Comparison of ENCODE assay signal across 26 cellular contexts in the genomic region with DNA sequence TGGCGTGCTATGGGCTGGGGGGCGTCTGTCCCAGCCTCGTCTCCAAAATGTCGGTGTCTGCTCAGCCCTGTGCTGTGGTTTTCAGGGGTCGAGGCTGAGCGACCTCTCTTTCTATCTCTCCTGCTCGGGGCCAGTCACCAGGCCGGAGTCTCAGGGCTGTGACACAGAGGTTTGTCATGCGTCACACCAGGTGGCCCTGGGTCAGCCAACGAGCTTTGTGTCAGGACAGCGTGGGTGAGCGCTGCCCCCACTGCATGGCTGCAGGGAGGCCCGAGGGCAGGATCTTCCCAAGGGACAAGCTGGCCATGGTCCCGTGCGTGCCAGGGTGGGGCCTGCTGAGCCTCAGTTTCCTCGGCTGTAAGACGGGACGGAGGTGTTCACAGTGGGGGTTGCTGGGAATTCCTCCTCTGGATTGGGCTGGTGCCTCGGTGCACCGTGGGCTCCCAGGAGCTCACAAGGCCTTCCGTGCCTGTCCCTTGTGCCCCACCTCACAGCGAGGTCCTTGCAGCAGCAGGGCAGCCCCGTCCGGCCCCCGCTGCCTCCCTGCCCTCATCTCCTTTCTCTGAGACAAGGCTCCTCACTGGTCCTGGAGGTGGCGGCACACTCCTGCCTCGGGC. TPM values are rescaled to one million over a fixed set of nuclear protein-coding genes. Genes with fewer than 3 reads are reported as not detected.
DNase-seq lines count a peak whose midpoint lies in the region; ATAC-seq and TF ChIP-seq lines count a peak whose summit lies in the region.
"Had no signal": no experiment of that assay in that cellular context is flagged by ENCODE, and none has a peak within 500 bp of the region (broad histone marks: within the 10 kb centered on the region; RNA-seq: fewer than 3 reads in every experiment).

No MANE protein-coding gene starts in this region.

- no peaks in the 10 kb centered on the region for H3K9me1 ChIP-seq in IMR-90 (ENCODE audit: insufficient read depth, low read length)

- peak; percentile 28 for DNase-seq in COLO668 (lab: John Stamatoyannopoulos, UW; ENCODE audit: unreplicated experiment)
- no peak for DNase-seq in IMR-90
- DNase-seq in WTC11 (ENCODE audit: low spot score), result no peak
- DNase-seq in mesendoderm, result peak; percentile 68
- no peak for DNase-seq in T-helper 2 cell
- DNase-seq in testis, result no peak
- no peak for DNase-seq in esophagus squamous epithelium (lab: John Stamatoyannopoulos, UW)
- no peak for DNase-seq in NCI-H526 treated with DMSO at 0.1 percent for 48 hours (lab: John Stamatoyannopoulos, UW)
- DNase-seq: activated CD8-positive, alpha-beta T cell treated with anti-CD3 and anti-CD28 coated beads for 36 hours; activated T-cell treated with anti-CD3 and anti-CD28 coated beads, Interleukin-2, amount 50 U/mL, for 4 hours; COR-L47; cortex of kidney; foreskin melanocyte; GDM1; left ventricle myocardium inferior; NCI-H345; occipital lobe; Right ventricle myocardium superior; stomach; T-cell; WERI-Rb-1 had no signal

- BruUV-seq in IMR-90 (replicated peaks; lab: Mats Ljungman, UMichigan), result no TSS peak

- no peak overlapping the region for H3K18ac ChIP-seq in IMR-90 (ENCODE audit: low read depth, low read length)
- no peak overlapping the region for H3K18ac ChIP-seq in mesendoderm (ENCODE audit: low read length)

- H2AFZ ChIP-seq in IMR-90 (replicated peaks; ENCODE audit: low read length, poor library complexity), result peak overlapping the region; percentile 43

- peaks cover 7% of the 10 kb centered on the region; the same call in 1 of the 2 replicates for H3K4me1 ChIP-seq in IMR-90 (ENCODE audit: control insufficient read depth, insufficient read depth, low read length)
- no peaks in the 10 kb centered on the region for H3K4me1 ChIP-seq in mesendoderm (ENCODE audit: control insufficient read depth, low read depth, low read length)
- H3K4me1 ChIP-seq in testis, result peaks cover 5% of the 10 kb centered on the region
- peaks cover 26 to 74% (median 40%) of the 10 kb centered on the region in 3 donors for H3K4me1 ChIP-seq in esophagus squamous epithelium

- H2BK120ac ChIP-seq in IMR-90 (ENCODE audit: low read depth, low read length) (no peak overlapping the region), mesendoderm (ENCODE audit: low read depth, low read length) (no peak overlapping the region)

- no peak overlapping the region for H3K23ac ChIP-seq in IMR-90 (ENCODE audit: low read depth, low read length)
- H3K23ac ChIP-seq in mesendoderm (ENCODE audit: low read length), result no peak overlapping the region

- in situ Hi-C loops in IMR-90 (cut with MboI; ENCODE audit: low sequenced_read_pairs), result no loop called here

- no peaks in the 10 kb centered on the region for H3K79me2 ChIP-seq in mesendoderm (ENCODE audit: control insufficient read depth, insufficient read depth, low read length)

- no peak overlapping the region for H3K4me3 Mint-ChIP-seq in WTC11
- H3K4me3 Mint-ChIP-seq: activated CD8-positive, alpha-beta T cell treated with anti-CD3 and anti-CD28 coated beads for 36 hours; activated T-cell treated with anti-CD3 and anti-CD28 coated beads, Interleukin-2, amount 50 U/mL, for 4 hours; T-cell had no signal

- H3K36me3 ChIP-seq in IMR-90 (ENCODE audit: control insufficient read depth, insufficient read depth, low read length) (no peaks in the 10 kb centered on the region), mesendoderm (ENCODE audit: control insufficient read depth, insufficient read depth, low read length) (no peaks in the 10 kb centered on the region), testis (ENCODE audit: low read depth, missing control alignments) (no peaks in the 10 kb centered on the region), esophagus squamous epithelium (no peaks in the 10 kb centered on the region)
- H3K36me3 ChIP-seq: left ventricle myocardium inferior, stomach, WERI-Rb-1 had no signal

- CTCF ChIA-PET in IMR-90 (lab: Yijun Ruan, JAX), result no interaction called here
- CTCF ChIA-PET in WTC11 (lab: Charles Lee), result interaction anchor here (0.6 to 1.1 kb wide), 3 partner anchors 189 to 675 kb away, joined by 3 to 6 read pairs (median 5); no protein-coding TSS in a partner anchor

- no peak overlapping the region for H3K27ac ChIP-seq in IMR-90 (ENCODE audit: insufficient read depth, low read length)
- H3K27ac ChIP-seq in mesendoderm (ENCODE audit: low read depth, low read length), result no peak overlapping the region
- no peak overlapping the region for H3K27ac ChIP-seq in testis
- no peak overlapping the region for H3K27ac ChIP-seq in esophagus squamous epithelium
- H3K27ac ChIP-seq: left ventricle myocardium inferior, stomach, WERI-Rb-1 had no signal

- peaks cover 14% of the 10 kb centered on the region for H3K4me1 Mint-ChIP-seq in WTC11

- H3K56ac ChIP-seq in IMR-90 (ENCODE audit: extremely low read depth, insufficient read depth, low read length), result no peak overlapping the region
- H3K56ac ChIP-seq in mesendoderm (ENCODE audit: low read length), result no peak overlapping the region

- no peak overlapping the region for H3K14ac ChIP-seq in IMR-90 (replicated peaks; ENCODE audit: low read depth, low read length)

- H3K9me3 ChIP-seq in IMR-90 (ENCODE audit: control insufficient read depth, insufficient read depth, low read length) (no peaks in the 10 kb centered on the region), testis (no peaks in the 10 kb centered on the region), esophagus squamous epithelium (no peaks in the 10 kb centered on the region)
- H3K9me3 ChIP-seq: left ventricle myocardium inferior, stomach had no signal

- peak overlapping the region; percentile 60 for H3K27ac Mint-ChIP-seq in WTC11
- H3K27ac Mint-ChIP-seq: activated CD8-positive, alpha-beta T cell treated with anti-CD3 and anti-CD28 coated beads for 36 hours; activated naive CD4-positive, alpha-beta T cell treated with anti-CD3 and anti-CD28 coated beads, Interleukin-2, amount 50 U/mL, for 72 hours; T-cell had no signal

- H2BK5ac ChIP-seq in IMR-90 (ENCODE audit: low read depth, low read length, poor library complexity, severe bottlenecking) (no peak overlapping the region), mesendoderm (ENCODE audit: low read length) (no peak overlapping the region)

- no peak overlapping the region for H2BK20ac ChIP-seq in IMR-90 (ENCODE audit: low read depth, low read length)

- peaks cover 7% of the 10 kb centered on the region for H3K9me3 Mint-ChIP-seq in WTC11
- H3K9me3 Mint-ChIP-seq: activated CD8-positive, alpha-beta T cell treated with anti-CD3 and anti-CD28 coated beads for 36 hours; activated naive CD4-positive, alpha-beta T cell treated with anti-CD3 and anti-CD28 coated beads, Interleukin-2, amount 50 U/mL, for 72 hours; activated T-cell treated with anti-CD3 and anti-CD28 coated beads, Interleukin-2, amount 50 U/mL, for 4 hours; brain; T-cell had no signal

- TF ChIP-seq RAD21 in IMR-90 (IDR thresholded peaks at IDR 0.05; ENCODE audit: low read length), result no peak

- no peak overlapping the region for H4K91ac ChIP-seq in IMR-90 (ENCODE audit: insufficient read depth, low read depth, low read length)

- ATAC-seq in IMR-90 (ENCODE audit: low read depth) (no peak), WTC11 (no peak)
- ATAC-seq: activated CD8-positive, alpha-beta T cell treated with anti-CD3 and anti-CD28 coated beads for 36 hours; activated naive CD4-positive, alpha-beta T cell treated with anti-CD3 and anti-CD28 coated beads, Interleukin-2, amount 50 U/mL, for 72 hours; activated T-cell treated with anti-CD3 and anti-CD28 coated beads, Interleukin-2, amount 50 U/mL, for 4 hours; GM12878; sciatic nerve; T-cell had no signal

- no peaks in the 10 kb centered on the region for H3K27me3 Mint-ChIP-seq in WTC11 (ENCODE audit: low read depth)
- H3K27me3 Mint-ChIP-seq: activated CD8-positive, alpha-beta T cell treated with anti-CD3 and anti-CD28 coated beads for 36 hours; brain had no signal

- no peaks in the 10 kb centered on the region; the same call in 1 of the 2 replicates for H4K20me1 ChIP-seq in IMR-90 (ENCODE audit: insufficient read depth, low read length)

- H3K79me1 ChIP-seq in IMR-90 (ENCODE audit: low read depth in 1 of 2, low read length in 2 of 2), result no peaks in the 10 kb centered on the region
- no peaks in the 10 kb centered on the region for H3K79me1 ChIP-seq in mesendoderm (ENCODE audit: low read length)

- POLR2A ChIA-PET in IMR-90 (lab: Charles Lee; ENCODE audit: unreplicated experiment), result no interaction called here
- POLR2A ChIA-PET in WTC11 (lab: Charles Lee), result no interaction called here

- H3K4me3 ChIP-seq in IMR-90 (ENCODE audit: insufficient read depth, low read depth, low read length), result no peak overlapping the region
- no peak overlapping the region for H3K4me3 ChIP-seq in mesendoderm (ENCODE audit: low read length)
- H3K4me3 ChIP-seq in testis, result no peak overlapping the region
- no peak overlapping the region for H3K4me3 ChIP-seq in esophagus squamous epithelium
- H3K4me3 ChIP-seq: GM12878, left ventricle myocardium inferior, stomach had no signal

- TF ChIP-seq POLR2A in IMR-90 (IDR thresholded peaks at IDR 0.05; ENCODE audit: low read depth, low read length), result no peak
- TF ChIP-seq POLR2A in testis (IDR thresholded peaks at IDR 0.05), result no peak
- no peak for TF ChIP-seq POLR2A in esophagus squamous epithelium (IDR thresholded peaks at IDR 0.05)

- no peaks in the 10 kb centered on the region for H3K36me3 Mint-ChIP-seq in WTC11
- H3K36me3 Mint-ChIP-seq: activated naive CD4-positive, alpha-beta T cell treated with anti-CD3 and anti-CD28 coated beads, Interleukin-2, amount 50 U/mL, for 72 hours; brain; T-cell had no signal

- no peak overlapping the region for H2AK5ac ChIP-seq in IMR-90 (ENCODE audit: low read depth, low read length)
- no peak overlapping the region for H2AK5ac ChIP-seq in mesendoderm (ENCODE audit: low read length)

- H2AK9ac ChIP-seq in IMR-90 (replicated peaks; ENCODE audit: low read depth, low read length, poor library complexity), result peak overlapping the region; percentile 55

- intact Hi-C loops in IMR-90 (cut with micrococcal nuclease), result loop anchor here (5.0 kb wide), 1 partner anchor 69 kb away; a partner anchor contains a TSS
- intact Hi-C loops in testis (cut with DNase I; ENCODE audit: low total_unique reads), result no loop called here
- intact Hi-C loops in esophagus squamous epithelium (cut with DNase I), result no loop called here

- H4K5ac ChIP-seq in IMR-90 (ENCODE audit: low read depth, low read length) (no peak overlapping the region), mesendoderm (ENCODE audit: low read length) (no peak overlapping the region)

- H3K9ac ChIP-seq in IMR-90 (ENCODE audit: low read depth, low read length) (no peak overlapping the region), mesendoderm (ENCODE audit: low read length) (no peak overlapping the region)

- H3K4me2 ChIP-seq in IMR-90 (ENCODE audit: low read depth, low read length) (no peak overlapping the region), mesendoderm (ENCODE audit: low read length) (no peak overlapping the region)

- dilution Hi-C loops in IMR-90 (cut with HindIII; ENCODE audit: low sequenced_read_pairs, unreplicated experiment), result no loop called here

- H4K8ac ChIP-seq in IMR-90 (ENCODE audit: low read depth in 2 of 2, low read length in 2 of 2), result no peak overlapping the region
- H4K8ac ChIP-seq in mesendoderm (ENCODE audit: low read depth, low read length), result no peak overlapping the region

- peaks cover 21% of the 10 kb centered on the region for H3K27me3 ChIP-seq in IMR-90 (ENCODE audit: control insufficient read depth, insufficient read depth, low read length)
- no peaks in the 10 kb centered on the region for H3K27me3 ChIP-seq in mesendoderm (ENCODE audit: insufficient read depth, low read length, poor library complexity)
- H3K27me3 ChIP-seq in testis, result no peaks in the 10 kb centered on the region
- H3K27me3 ChIP-seq in esophagus squamous epithelium, result peaks cover 0 to 67% (median 0%) of the 10 kb centered on the region in 4 donors

- no peak overlapping the region for H2BK15ac ChIP-seq in IMR-90 (ENCODE audit: low read depth, low read length)
- H2BK15ac ChIP-seq in mesendoderm (replicated peaks; ENCODE audit: low read depth), result no peak overlapping the region

- H3K4ac ChIP-seq in IMR-90 (ENCODE audit: low read depth, low read length) (no peak overlapping the region), mesendoderm (ENCODE audit: low read depth, low read length) (no peak overlapping the region)

- 69% methylated on average over 18 of the region's 27 CpGs; no CpG with 5 or more reads in 1 of the 2 experiments for WGBS in IMR-90 (ENCODE audit: extremely low coverage in 2 of 2, insufficient read length in 1 of 2), 2 experiments
- WGBS in mesendoderm (ENCODE audit: extremely low coverage, insufficient coverage, low lambda C conversion rate), result no CpG with 5 or more reads among the region's 27 CpGs
- 80 to 91% methylated on average over 3 to 27 of the region's 27 CpGs for WGBS in testis, 2 donors
- 68 to 75% methylated on average over 1 to 9 of the region's 27 CpGs for WGBS in esophagus squamous epithelium, 2 donors

- no peak for TF ChIP-seq CTCF in IMR-90 (conservative IDR thresholded peaks at IDR 0.05; ENCODE audit: low read depth, low read length)
- no peak for TF ChIP-seq CTCF in WTC11 (IDR thresholded peaks at IDR 0.05)
- no peak for TF ChIP-seq CTCF in testis (IDR thresholded peaks at IDR 0.05)
- TF ChIP-seq CTCF in esophagus squamous epithelium (IDR thresholded peaks at IDR 0.05), result no peak

RNA-seq across cellular contexts. Expression of a gene that starts 50.5 kb away (rescaled TPM):
- total RNA-seq in IMR-90 (2012; rRNA removed) (not detected in 2 replicates), WTC11 (2021) (1.9 to 2.8 TPM (median 2.6 TPM) in 3 replicates), testis (10 to 100 TPM in 1 of 2 donors, 1 to 10 TPM in 1; 9.2 to 11.9 TPM), esophagus squamous epithelium (1 to 10 TPM in 2 of 4 donors, under 1 TPM in 2; 0.18 to 2.7 (median 1.4) TPM)
- polyA plus RNA-seq in IMR-90 (2012; rRNA removed) (not detected in 2 replicates), testis (ENCODE audit: insufficient read depth, low read depth, low replicate concordance) (7.1 TPM)
- not detected in 2 replicates for polyA plus RNA-seq in IMR-90 (2012; cell fraction: cytosol; rRNA removed)
- 0.03 TPM in 1 of 2 replicates, not detected in the other for polyA plus RNA-seq in IMR-90 (2012; cell fraction: nucleus; rRNA removed; ENCODE audit: low replicate concordance)
- polyA plus RNA-seq in mesendoderm (2013, experiment 1 of 2), result 0.20 TPM
- polyA plus RNA-seq in mesendoderm (2013, experiment 2 of 2), result 0.21 TPM
- total RNA-seq: MCF 10A had no signal

Comparison
In these comparisons a context has a peak if more than half of its experiments do, and no peak if none do; other contexts are left out.
1. DNase-seq: peak in COLO668 (single experiment) and mesendoderm (single experiment); none in IMR-90 (single experiment), WTC11 (single experiment), T-helper 2 cell (0 of 5), testis (single experiment), esophagus squamous epithelium (single experiment) and NCI-H526 treated with DMSO at 0.1 percent for 48 hours (single experiment).